In the genomic region with DNA sequence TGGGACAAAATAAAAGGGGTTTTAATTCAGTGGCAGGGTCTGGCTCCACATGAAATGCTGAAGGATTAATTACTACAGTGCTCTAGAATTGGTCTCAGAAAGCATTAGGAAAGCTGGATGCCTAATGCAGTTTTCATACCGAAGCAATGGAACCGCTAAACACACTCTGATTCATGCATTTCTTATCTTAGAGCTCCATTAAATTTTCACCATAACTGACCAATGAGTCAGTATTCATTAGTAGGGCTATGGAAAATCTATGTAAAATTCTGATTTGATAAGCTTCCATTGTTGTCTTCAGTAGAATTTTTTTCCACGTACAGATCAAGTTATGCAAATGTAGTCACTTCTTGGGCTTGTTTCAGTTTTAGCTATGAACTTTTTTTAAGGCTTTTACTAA, we compare ENCODE assay signal across 17 cellular contexts.
A peak's percentile ranks its signal among the peaks of the same experiment; 100 is the strongest.
DNase-seq lines count a peak whose midpoint lies in the region; ATAC-seq, FAIRE-seq and TF ChIP-seq lines count a peak whose summit lies in the region.
"Had no signal": no experiment of that assay in that cellular context is flagged by ENCODE, and none has a peak within 500 bp of the region (broad histone marks: within the 10 kb centered on the region; RNA-seq: fewer than 3 reads in every experiment).

No MANE protein-coding gene starts in this region.

- H3K4me1 Mint-ChIP-seq in T-helper 17 cell, result peaks cover 18% of the 10 kb centered on the region
- H3K4me1 Mint-ChIP-seq: activated CD4-positive, alpha-beta T cell treated with anti-CD3 and anti-CD28 coated beads, Interleukin-2, amount 10 ng/mL, durations not matched to agents 7 days and 5 days had no signal

- ATAC-seq in RWPE2 (ENCODE audit: low read depth) (peak; percentile 86), HepG2 (no peak), T-helper 17 cell (no peak)

- no peak for TF ChIP-seq EP300 in HepG2 (IDR thresholded peaks at IDR 0.05; ENCODE audit: low read depth in 2 of 2, low read length in 2 of 2)
- TF ChIP-seq EP300 in HepG2 (CRISPR knock-in tag; IDR thresholded peaks at IDR 0.05; ENCODE audit: borderline replicate concordance), result no peak

- WGBS in HepG2 (ENCODE audit: low lambda C conversion rate), result 10% methylated on average over 3 of the region's 3 CpGs

- in situ Hi-C loops in HepG2 (cut with HindIII; ENCODE audit: extremely low pct_ligation_motif_present, low pct_unique_long_range_greater_than_20kb), result no loop called here

- H3K36me3 Mint-ChIP-seq in T-helper 17 cell (ENCODE audit: low read depth), result peaks cover 9% of the 10 kb centered on the region

- TF ChIP-seq POLR2A in HepG2 (IDR thresholded peaks at IDR 0.05; ENCODE audit: insufficient read depth in 1 of 2, low read depth in 2 of 2, low read length in 2 of 2), result no peak

- H3K4me3 ChIP-seq in RWPE2 (ENCODE audit: severe bottlenecking) (no peak overlapping the region), HepG2 (replicated peaks in 1 of 3; ENCODE audit: insufficient read depth in 1 of 3, low read depth in 2 of 3, low read length in 3 of 3) (no peak overlapping the region)
- H3K4me3 ChIP-seq: right atrium auricular region had no signal

- H4K20me1 ChIP-seq in HepG2 (ENCODE audit: insufficient read depth, low read length), result no peaks in the 10 kb centered on the region

- no peak for TF ChIP-seq CTCF in RWPE2 (IDR thresholded peaks at IDR 0.05; ENCODE audit: poor library complexity, severe bottlenecking)
- TF ChIP-seq CTCF in HepG2 (CRISPR knock-in tag; IDR thresholded peaks at IDR 0.05), result no peak

- DNase-seq in GM03348 (ENCODE audit: low spot score), result peak; percentile 65
- DNase-seq in RWPE2 (ENCODE audit: low spot score), result no peak
- DNase-seq in fibroblast of peridontal ligament (ENCODE audit: extremely low read depth), result peak; percentile 42
- DNase-seq in stromal cell of bone marrow (ENCODE audit: low read depth), result peak; percentile 30
- DNase-seq in AML-193 (lab: John Stamatoyannopoulos, UW), result no peak
- no peak for DNase-seq in HepG2 (ENCODE audit: low spot score)
- no peak for DNase-seq in T-helper 17 cell
- DNase-seq: activated CD4-positive, alpha-beta T cell treated with anti-CD3 and anti-CD28 coated beads, Interleukin-2, amount 10 ng/mL, durations not matched to agents 7 days and 5 days; activated effector memory CD4-positive, alpha-beta T cell treated with anti-CD3 and anti-CD28 coated beads, Interleukin-2, amount 50 U/mL, for 16 hours; cerebellar nuclear complex; DMS 273 treated with DMSO at 0.1 percent for 48 hours; immature natural killer cell; MM.1S; NCI-H2107; T-helper 2 cell had no signal

- BruUV-seq in HepG2 (replicated peaks; lab: Mats Ljungman, UMichigan), result no TSS peak

- no peak overlapping the region for H3K9ac ChIP-seq in HepG2 (ENCODE audit: insufficient read depth, low read depth, low read length)

- H3K27ac ChIP-seq in RWPE2 (ENCODE audit: poor library complexity, severe bottlenecking) (no peak overlapping the region), HepG2 (ENCODE audit: extremely low read length, insufficient read depth, low read length) (no peak overlapping the region)
- H3K27ac ChIP-seq: right atrium auricular region had no signal

- no peak overlapping the region for H3K4me3 Mint-ChIP-seq in T-helper 17 cell
- H3K4me3 Mint-ChIP-seq: activated CD4-positive, alpha-beta T cell treated with anti-CD3 and anti-CD28 coated beads, Interleukin-2, amount 10 ng/mL, durations not matched to agents 7 days and 5 days; immature natural killer cell had no signal

- H3K9me3 ChIP-seq in RWPE2 (ENCODE audit: severe bottlenecking), result no peaks in the 10 kb centered on the region
- no peaks in the 10 kb centered on the region for H3K9me3 ChIP-seq in HepG2 (ENCODE audit: low read length)
- no peaks in the 10 kb centered on the region for H3K9me3 ChIP-seq in T-helper 17 cell (ENCODE audit: control insufficient read depth, low read length, poor library complexity, severe bottlenecking)
- H3K9me3 ChIP-seq: right atrium auricular region had no signal

- H3K4me2 ChIP-seq in HepG2 (ENCODE audit: low read depth, low read length), result no peak overlapping the region

- no peaks in the 10 kb centered on the region for H3K4me1 ChIP-seq in RWPE2 (ENCODE audit: insufficient read depth, poor library complexity, severe bottlenecking)
- no peaks in the 10 kb centered on the region for H3K4me1 ChIP-seq in HepG2 (ENCODE audit: insufficient read depth, low read length)
- H3K4me1 ChIP-seq: right atrium auricular region had no signal

- intact Hi-C loops in HepG2 (cut with micrococcal nuclease; ENCODE audit: unreplicated experiment), result no loop called here

- CTCF ChIA-PET in HepG2 (lab: Yijun Ruan, JAX; ENCODE audit: low intra/inter-chr PET ratio, low total read pairs), result no interaction called here

- no peaks in the 10 kb centered on the region for H3K27me3 Mint-ChIP-seq in T-helper 17 cell
- H3K27me3 Mint-ChIP-seq: activated CD4-positive, alpha-beta T cell treated with anti-CD3 and anti-CD28 coated beads, Interleukin-2, amount 10 ng/mL, durations not matched to agents 7 days and 5 days had no signal

- H3K27me3 ChIP-seq in RWPE2 (ENCODE audit: insufficient read depth, poor library complexity, severe bottlenecking), result no peaks in the 10 kb centered on the region
- no peaks in the 10 kb centered on the region for H3K27me3 ChIP-seq in HepG2 (ENCODE audit: control insufficient read depth in 1 of 2, insufficient read depth in 2 of 2, low read length in 2 of 2)
- H3K27me3 ChIP-seq: right atrium auricular region had no signal

- no peaks in the 10 kb centered on the region for H3K79me2 ChIP-seq in HepG2 (ENCODE audit: insufficient read depth, low read length)

- no peak overlapping the region for H2AFZ ChIP-seq in HepG2 (ENCODE audit: low read length)

- FAIRE-seq in HepG2 (lab: Jason Lieb, UNC), result no peak
- FAIRE-seq: GM12891 had no signal

- no peaks in the 10 kb centered on the region for H3K36me3 ChIP-seq in RWPE2 (ENCODE audit: low read depth)
- H3K36me3 ChIP-seq in HepG2 (replicated peaks in 1 of 2; ENCODE audit: control insufficient read depth in 1 of 2, insufficient read depth in 2 of 2, low read length in 2 of 2), result no peaks in the 10 kb centered on the region
- H3K36me3 ChIP-seq: right atrium auricular region had no signal

- no peak for TF ChIP-seq RAD21 in HepG2 (CRISPR knock-in tag; IDR thresholded peaks at IDR 0.05)

- POLR2A ChIA-PET in HepG2 (lab: Yijun Ruan, JAX), result no interaction called here

- no peak overlapping the region for H3K27ac Mint-ChIP-seq in T-helper 17 cell
- H3K27ac Mint-ChIP-seq: activated CD4-positive, alpha-beta T cell treated with anti-CD3 and anti-CD28 coated beads, Interleukin-2, amount 10 ng/mL, durations not matched to agents 7 days and 5 days; immature natural killer cell had no signal

TF ChIP-seq in HepG2, 621 proteins besides CTCF, POLR2A, EP300 and RAD21 (continues in another document):
- no peak for TF ChIP-seq KDM1A (CRISPR knock-in tag; IDR thresholded peaks at IDR 0.05)
- no peak for TF ChIP-seq RFX1 (IDR thresholded peaks at IDR 0.05)
- TF ChIP-seq ZNF17 (CRISPR knock-in tag; IDR thresholded peaks at IDR 0.05), result no peak
- TF ChIP-seq, protein P1, sequence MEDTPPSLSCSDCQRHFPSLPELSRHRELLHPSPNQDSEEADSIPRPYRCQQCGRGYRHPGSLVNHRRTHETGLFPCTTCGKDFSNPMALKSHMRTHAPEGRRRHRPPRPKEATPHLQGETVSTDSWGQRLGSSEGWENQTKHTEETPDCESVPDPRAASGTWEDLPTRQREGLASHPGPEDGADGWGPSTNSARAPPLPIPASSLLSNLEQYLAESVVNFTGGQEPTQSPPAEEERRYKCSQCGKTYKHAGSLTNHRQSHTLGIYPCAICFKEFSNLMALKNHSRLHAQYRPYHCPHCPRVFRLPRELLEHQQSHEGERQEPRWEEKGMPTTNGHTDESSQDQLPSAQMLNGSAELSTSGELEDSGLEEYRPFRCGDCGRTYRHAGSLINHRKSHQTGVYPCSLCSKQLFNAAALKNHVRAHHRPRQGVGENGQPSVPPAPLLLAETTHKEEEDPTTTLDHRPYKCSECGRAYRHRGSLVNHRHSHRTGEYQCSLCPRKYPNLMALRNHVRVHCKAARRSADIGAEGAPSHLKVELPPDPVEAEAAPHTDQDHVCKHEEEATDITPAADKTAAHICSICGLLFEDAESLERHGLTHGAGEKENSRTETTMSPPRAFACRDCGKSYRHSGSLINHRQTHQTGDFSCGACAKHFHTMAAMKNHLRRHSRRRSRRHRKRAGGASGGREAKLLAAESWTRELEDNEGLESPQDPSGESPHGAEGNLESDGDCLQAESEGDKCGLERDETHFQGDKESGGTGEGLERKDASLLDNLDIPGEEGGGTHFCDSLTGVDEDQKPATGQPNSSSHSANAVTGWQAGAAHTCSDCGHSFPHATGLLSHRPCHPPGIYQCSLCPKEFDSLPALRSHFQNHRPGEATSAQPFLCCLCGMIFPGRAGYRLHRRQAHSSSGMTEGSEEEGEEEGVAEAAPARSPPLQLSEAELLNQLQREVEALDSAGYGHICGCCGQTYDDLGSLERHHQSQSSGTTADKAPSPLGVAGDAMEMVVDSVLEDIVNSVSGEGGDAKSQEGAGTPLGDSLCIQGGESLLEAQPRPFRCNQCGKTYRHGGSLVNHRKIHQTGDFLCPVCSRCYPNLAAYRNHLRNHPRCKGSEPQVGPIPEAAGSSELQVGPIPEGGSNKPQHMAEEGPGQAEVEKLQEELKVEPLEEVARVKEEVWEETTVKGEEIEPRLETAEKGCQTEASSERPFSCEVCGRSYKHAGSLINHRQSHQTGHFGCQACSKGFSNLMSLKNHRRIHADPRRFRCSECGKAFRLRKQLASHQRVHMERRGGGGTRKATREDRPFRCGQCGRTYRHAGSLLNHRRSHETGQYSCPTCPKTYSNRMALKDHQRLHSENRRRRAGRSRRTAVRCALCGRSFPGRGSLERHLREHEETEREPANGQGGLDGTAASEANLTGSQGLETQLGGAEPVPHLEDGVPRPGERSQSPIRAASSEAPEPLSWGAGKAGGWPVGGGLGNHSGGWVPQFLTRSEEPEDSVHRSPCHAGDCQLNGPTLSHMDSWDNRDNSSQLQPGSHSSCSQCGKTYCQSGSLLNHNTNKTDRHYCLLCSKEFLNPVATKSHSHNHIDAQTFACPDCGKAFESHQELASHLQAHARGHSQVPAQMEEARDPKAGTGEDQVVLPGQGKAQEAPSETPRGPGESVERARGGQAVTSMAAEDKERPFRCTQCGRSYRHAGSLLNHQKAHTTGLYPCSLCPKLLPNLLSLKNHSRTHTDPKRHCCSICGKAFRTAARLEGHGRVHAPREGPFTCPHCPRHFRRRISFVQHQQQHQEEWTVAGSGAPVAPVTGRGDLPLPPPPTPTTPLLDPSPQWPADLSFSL (CRISPR knock-in tag; IDR thresholded peaks at IDR 0.05), result no peak

Comparison
In these comparisons a context has a peak if more than half of its experiments do, and no peak if none do; other contexts are left out.
1. DNase-seq: peak in GM03348 (single experiment), fibroblast of peridontal ligament (single experiment) and stromal cell of bone marrow (single experiment); none in RWPE2 (single experiment), AML-193 (0 of 2), HepG2 (single experiment) and T-helper 17 cell (0 of 3).